In the genomic region with DNA sequence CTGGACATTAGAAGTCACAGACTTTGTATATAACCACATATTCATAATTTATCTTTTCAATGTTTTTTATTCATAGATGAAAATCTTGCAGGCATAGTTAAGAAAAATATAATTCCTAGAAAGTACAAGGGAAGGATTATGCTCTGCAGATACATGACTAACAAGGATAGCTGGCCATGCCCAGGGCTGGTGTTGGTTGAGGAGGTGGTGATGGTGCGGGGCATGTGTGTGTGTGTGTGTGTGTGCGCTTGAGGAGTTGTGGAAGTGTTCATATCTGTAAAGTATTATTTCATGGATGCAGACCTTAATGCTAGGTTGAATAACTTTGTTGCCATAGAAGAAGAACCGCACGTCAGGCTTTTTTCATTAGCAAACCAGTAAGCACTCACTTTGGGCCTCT, we compare ENCODE assay signal across 10 cellular contexts. TPM values are rescaled to one million over a fixed set of nuclear protein-coding genes. Genes with fewer than 3 reads are reported as not detected.
DNase-seq lines count a peak whose midpoint lies in the region; TF ChIP-seq lines count a peak whose summit lies in the region.
"Had no signal": no experiment of that assay in that cellular context is flagged by ENCODE, and none has a peak within 500 bp of the region (broad histone marks: within the 10 kb centered on the region; RNA-seq: fewer than 3 reads in every experiment).

No MANE protein-coding gene starts in this region.

- H3K36me3 ChIP-seq in HUES64 (ENCODE audit: insufficient read depth, low read length) (peaks cover 12% of the 10 kb centered on the region; the same call in 1 of the 2 replicates), esophagus muscularis mucosa (peaks cover 0 to 13% (median 10%) of the 10 kb centered on the region in 4 donors)
- H3K36me3 ChIP-seq: HAP-1 had no signal

- H3K4me1 ChIP-seq in HUES64 (ENCODE audit: insufficient read depth, low read length) = peaks cover 31% of the 10 kb centered on the region
- peaks cover 31 to 76% (median 72%) of the 10 kb centered on the region in 4 donors for H3K4me1 ChIP-seq in esophagus muscularis mucosa
- H3K4me1 ChIP-seq: HAP-1 had no signal

- DNase-seq in AG04449 (ENCODE audit: low read depth, low spot score) (no peak), esophagus muscularis mucosa (ENCODE audit: extremely low spot score) (no peak), neural crest cell (ENCODE audit: low read depth, low spot score) (no peak), HuH-7.5 (ENCODE audit: low spot score) (no peak)
- DNase-seq in NK-92 treated with Interleukin-12 subunit alpha and Interleukin-12 subunit beta, amount 100 ng/mL, for 24 hours (lab: John Stamatoyannopoulos, UW) = no peak
- DNase-seq in effector CD4-positive, alpha-beta T cell = no peak
- DNase-seq in stimulated activated CD4-positive, alpha-beta T cell treated with anti-CD3 and anti-CD28 coated beads, Interleukin-4, amount 100 ng/mL, for 24 hours = no peak
- DNase-seq: NCI-H2171 treated with DMSO at 0.1 percent for 48 hours had no signal

- no peak for TF ChIP-seq EP300 in esophagus muscularis mucosa (IDR thresholded peaks at IDR 0.05)

- H3K27ac Mint-ChIP-seq in neural crest cell (ENCODE audit: unreplicated experiment) = no peak overlapping the region

- H3K9me3 ChIP-seq in HUES64 (ENCODE audit: insufficient read depth, low read depth, low read length) (no peaks in the 10 kb centered on the region), esophagus muscularis mucosa (no peaks in the 10 kb centered on the region)
- H3K9me3 ChIP-seq: HAP-1 had no signal

- peaks cover 11% of the 10 kb centered on the region for H3K27me3 ChIP-seq in HUES64 (ENCODE audit: insufficient read depth, low read length)
- H3K27me3 ChIP-seq in esophagus muscularis mucosa = peaks cover 0 to 4% (median 0%) of the 10 kb centered on the region in 4 donors

- peaks cover 2% of the 10 kb centered on the region for H3K36me3 Mint-ChIP-seq in neural crest cell (ENCODE audit: low read depth)

- no peak overlapping the region for H3K9ac ChIP-seq in HUES64 (ENCODE audit: low read depth, low read length)

- TF ChIP-seq POLR2A in esophagus muscularis mucosa (IDR thresholded peaks at IDR 0.05; ENCODE audit: low read depth) = no peak

- H3K4me3 Mint-ChIP-seq in neural crest cell = peak overlapping the region; percentile 88

- peaks cover 25% of the 10 kb centered on the region for H3K4me1 Mint-ChIP-seq in neural crest cell

- POLR2A ChIA-PET in AG04449 (lab: Yijun Ruan, JAX) = interaction anchor here (0.6 kb wide), 1 partner anchor 401 kb away, joined by 3 read pairs; no protein-coding TSS in a partner anchor

- intact Hi-C loops in esophagus muscularis mucosa (cut with DNase I) = loop anchor here (5.0 kb wide), 1 partner anchor 345 kb away; no protein-coding TSS in a partner anchor

- no peaks in the 10 kb centered on the region for H3K9me3 Mint-ChIP-seq in neural crest cell

- 81% methylated on average over 4 of the region's 4 CpGs for WGBS in HUES64
- WGBS in esophagus muscularis mucosa = 24% methylated on average over 4 of the region's 4 CpGs

- TF ChIP-seq CTCF in AG04449 (IDR thresholded peaks at IDR 0.05; ENCODE audit: insufficient read depth, low read length, missing control alignments) (no peak), esophagus muscularis mucosa (IDR thresholded peaks at IDR 0.05) (no peak), neural crest cell (conservative IDR thresholded peaks at IDR 0.05) (no peak)

- peaks cover 87% of the 10 kb centered on the region for H3K27me3 Mint-ChIP-seq in neural crest cell (ENCODE audit: low read depth)

- CTCF ChIA-PET in AG04449 (lab: Yijun Ruan, JAX) = interaction anchor here (0.9 to 1.6 kb wide), 8 partner anchors 8 to 414 kb away, joined by 3 to 7 read pairs (median 4); no protein-coding TSS in a partner anchor

- H3K27ac ChIP-seq in HUES64 (ENCODE audit: low read depth, low read length) (no peak overlapping the region), esophagus muscularis mucosa (replicated peaks in 1 of 4) (peak overlapping the region; percentile 97 to 100 (median 99))

- H3K4me3 ChIP-seq in AG04449 (ENCODE audit: low read depth, low read length) = peak overlapping the region; percentile 73
- H3K4me3 ChIP-seq in HUES64 (ENCODE audit: low read length) = peak overlapping the region; percentile 92
- H3K4me3 ChIP-seq in esophagus muscularis mucosa = peak overlapping the region; percentile 86 to 100 (median 97)

RNA-seq across cellular contexts. Expression of a gene that starts 1.3 kb away (rescaled TPM):
- 12.6 TPM for polyA plus RNA-seq in HUES64 (2013, experiment 1 of 2)
- polyA plus RNA-seq in HUES64 (2013, experiment 2 of 2) = 15.6 TPM
- total RNA-seq in esophagus muscularis mucosa (100 to 1,000 TPM; 184 to 340 (median 223) TPM), neural crest cell (7.5 and 7.9 TPM in 2 replicates)

Comparison
In these comparisons a context has a peak if more than half of its experiments do, and no peak if none do; other contexts are left out.
1. RNA of a gene that starts 1.3 kb away (total RNA-seq): 184 to 340 TPM in esophagus muscularis mucosa; 7.5 to 7.9 TPM in neural crest cell; every median in the first group is over 10 times any median in the second.
2. Peak in every context shown above with its lines, with median percentiles within 50 percentile points of each other: H3K4me3 ChIP-seq.